Comparison of ENCODE assay signal across 8 cellular contexts in genomic region chr1:150765229-150765976, GRCh38. TPM values are rescaled to one million over a fixed set of nuclear protein-coding genes. Genes with fewer than 3 reads are reported as not detected.
DNase-seq lines count a peak whose midpoint lies in the region; ATAC-seq and TF ChIP-seq lines count a peak whose summit lies in the region.

CTSS (minus strand) TSS chr1:150765778; CDS start chr1:150764763, 1,015 bp downstream.

- H3K27ac ChIP-seq in skin epidermis = peak within 1 kb of the TSS in 20 of 21 experiments; percentile 33 to 93 (median 81)

- H3K9me3 Mint-ChIP-seq in activated B cell treated with CpG ODN at 0.5 μM for 24 hours = no peaks in the 10 kb centered on the region

- H3K27me3 Mint-ChIP-seq in activated B cell treated with CpG ODN at 0.5 μM for 24 hours = no peaks in the 10 kb centered on the region

- peaks cover 56% of the 10 kb centered on the region for H3K4me1 Mint-ChIP-seq in activated B cell treated with CpG ODN at 0.5 μM for 24 hours

- TF ChIP-seq CTCF in activated B cell treated with CpG ODN at 0.5 μM for 24 hours (IDR thresholded peaks at IDR 0.05) = no peak

- DNase-seq in Daoy (ENCODE audit: low read depth) = peak; percentile 19
- peak; percentile 14 for DNase-seq in HS-5 (ENCODE audit: low read depth)
- DNase-seq in activated B cell treated with CpG ODN at 0.5 μM for 24 hours = no peak
- DNase-seq in Right ventricle myocardium superior = no peak
- DNase-seq in NCI-H2227 (lab: John Stamatoyannopoulos, UW; ENCODE audit: unreplicated experiment) = no peak
- no peak for DNase-seq in GM03348 (ENCODE audit: low spot score)

- intact Hi-C loops in activated B cell treated with CpG ODN at 0.5 μM for 24 hours (cut with micrococcal nuclease) = loop anchor here (2.0 to 10.0 kb wide), 3 partner anchors 47 to 213 kb away; no protein-coding TSS in a partner anchor
- intact Hi-C loops in Right ventricle myocardium superior (cut with DNase I) = no loop called here

- peak within 1 kb of the TSS; percentile 93 for H3K4me3 Mint-ChIP-seq in activated B cell treated with CpG ODN at 0.5 μM for 24 hours

- POLR2A ChIA-PET in activated B cell treated with CpG ODN at 0.5 μM for 24 hours (lab: Charles Lee) = interaction anchor here (0.5 to 3.4 kb wide), 22 partner anchors 9 to 701 kb away, joined by 3 to 13 read pairs (median 4); partner anchors contain the start of genes ARNT, CERS2, ENSA and GOLPH3L

- peaks cover 36% of the 10 kb centered on the region for H3K36me3 Mint-ChIP-seq in activated B cell treated with CpG ODN at 0.5 μM for 24 hours (ENCODE audit: low read depth)

- peak; percentile 79 for ATAC-seq in GM21381 (IDR thresholded peaks at IDR 0.05; ENCODE audit: unreplicated experiment)
- ATAC-seq in activated B cell treated with CpG ODN at 0.5 μM for 24 hours (ENCODE audit: low read depth) = peak; percentile 88
- ATAC-seq in Right ventricle myocardium superior (ENCODE audit: poor library complexity) = peak; percentile 68

- H3K4me3 ChIP-seq in skin epidermis = peak within 1 kb of the TSS; percentile 20 to 44 (median 26)

- CTCF ChIA-PET in activated B cell treated with CpG ODN at 0.5 μM for 24 hours (lab: Charles Lee) = interaction anchor here (0.6 to 4.7 kb wide), 3 partner anchors 156 to 535 kb away, joined by 3 to 22 read pairs (median 3); no protein-coding TSS in a partner anchor

- peak within 1 kb of the TSS; percentile 97 for H3K27ac Mint-ChIP-seq in activated B cell treated with CpG ODN at 0.5 μM for 24 hours

RNA-seq across cellular contexts. Expression of gene CTSS, which starts in this region (rescaled TPM):
- 29.7 and 45.2 TPM in 2 replicates for total RNA-seq in Daoy (2014; rRNA removed; shearing (Covaris generic))
- total RNA-seq in activated B cell treated with CpG ODN at 0.5 μM for 24 hours (162 and 165 TPM in 2 replicates), Right ventricle myocardium superior (34.9 TPM)

Comparison
In these comparisons a context has a peak if more than half of its experiments do, and no peak if none do; other contexts are left out.
1. DNase-seq: peak in Daoy (single experiment) and HS-5 (single experiment); none in activated B cell treated with CpG ODN at 0.5 μM for 24 hours (single experiment), Right ventricle myocardium superior (single experiment), NCI-H2227 (single experiment) and GM03348 (single experiment).
2. Peak in every context shown above with its lines, with median percentiles within 50 percentile points of each other: ATAC-seq.